Comparison of ENCODE assay signal across 8 cellular contexts in genomic region chr12:101925352-101925751, GRCh38. TPM values are rescaled to one million over a fixed set of nuclear protein-coding genes. Genes with fewer than 3 reads are reported as not detected.
DNase-seq lines count a peak whose midpoint lies in the region; ATAC-seq and TF ChIP-seq lines count a peak whose summit lies in the region.
"Had no signal": no experiment of that assay in that cellular context is flagged by ENCODE, and none has a peak within 500 bp of the region (broad histone marks: within the 10 kb centered on the region; RNA-seq: fewer than 3 reads in every experiment).

No MANE protein-coding gene starts in this region.

- H3K4me3 Mint-ChIP-seq in MCF 10A (ENCODE audit: unreplicated experiment) (no peak overlapping the region), osteocyte (ENCODE audit: unreplicated experiment) (no peak overlapping the region)
- no peak overlapping the region for H3K4me3 Mint-ChIP-seq in activated CD4-positive, alpha-beta memory T cell treated with anti-CD3 and anti-CD28 coated beads, Interleukin-2, amount 10 ng/mL, durations not matched to agents 7 days and 5 days

- H3K9me3 Mint-ChIP-seq in MCF 10A (ENCODE audit: unreplicated experiment) (no peaks in the 10 kb centered on the region), osteocyte (ENCODE audit: unreplicated experiment) (no peaks in the 10 kb centered on the region)
- H3K9me3 Mint-ChIP-seq in activated CD4-positive, alpha-beta memory T cell treated with anti-CD3 and anti-CD28 coated beads, Interleukin-2, amount 10 ng/mL, durations not matched to agents 7 days and 5 days, result peaks cover 2% of the 10 kb centered on the region

- H3K9me3 ChIP-seq in right lobe of liver, result no peaks in the 10 kb centered on the region

- ATAC-seq in right lobe of liver, result peak; percentile 45 to 71 (median 48)

- peak overlapping the region; percentile 77 for H3K27ac Mint-ChIP-seq in MCF 10A (ENCODE audit: low read depth, unreplicated experiment)
- H3K27ac Mint-ChIP-seq in activated CD4-positive, alpha-beta memory T cell treated with anti-CD3 and anti-CD28 coated beads, Interleukin-2, amount 10 ng/mL, durations not matched to agents 7 days and 5 days, result no peak overlapping the region
- H3K27ac Mint-ChIP-seq in osteocyte (ENCODE audit: unreplicated experiment), result no peak overlapping the region

- peak; percentile 91 for DNase-seq in LHCN-M2 (ENCODE audit: low read depth)
- DNase-seq in MCF 10A (ENCODE audit: unreplicated experiment), result peak; percentile 89
- DNase-seq in right lobe of liver, result no peak
- no peak for DNase-seq in activated CD4-positive, alpha-beta memory T cell treated with anti-CD3 and anti-CD28 coated beads, Interleukin-2, amount 10 ng/mL, durations not matched to agents 7 days and 5 days
- DNase-seq in DMS79 treated with DMSO at 0.1 percent for 48 hours (lab: John Stamatoyannopoulos, UW), result no peak
- no peak for DNase-seq in KG1 (lab: John Stamatoyannopoulos, UW)
- no peak for DNase-seq in osteocyte (ENCODE audit: extremely low spot score, unreplicated experiment)
- DNase-seq: central memory CD4-positive, alpha-beta T cell had no signal

- CTCF ChIA-PET in MCF 10A (lab: Yijun Ruan, JAX), result interaction anchor here (0.6 to 0.7 kb wide), 3 partner anchors 28 to 520 kb away, joined by 3 to 8 read pairs (median 3); no protein-coding TSS in a partner anchor
- CTCF ChIA-PET in activated CD4-positive, alpha-beta memory T cell treated with anti-CD3 and anti-CD28 coated beads, Interleukin-2, amount 10 ng/mL, durations not matched to agents 7 days and 5 days (lab: Charles Lee), result no interaction called here

- H3K4me1 Mint-ChIP-seq in MCF 10A (ENCODE audit: insufficient read depth, unreplicated experiment) (peaks cover 16% of the 10 kb centered on the region), osteocyte (ENCODE audit: unreplicated experiment) (no peaks in the 10 kb centered on the region)
- peaks cover 7% of the 10 kb centered on the region for H3K4me1 Mint-ChIP-seq in activated CD4-positive, alpha-beta memory T cell treated with anti-CD3 and anti-CD28 coated beads, Interleukin-2, amount 10 ng/mL, durations not matched to agents 7 days and 5 days

- H3K27ac ChIP-seq in right lobe of liver, result no peak overlapping the region

- no peaks in the 10 kb centered on the region for H3K4me1 ChIP-seq in right lobe of liver

- H3K36me3 Mint-ChIP-seq in MCF 10A (ENCODE audit: insufficient read depth, unreplicated experiment), result no peaks in the 10 kb centered on the region
- no peaks in the 10 kb centered on the region for H3K36me3 Mint-ChIP-seq in activated CD4-positive, alpha-beta memory T cell treated with anti-CD3 and anti-CD28 coated beads, Interleukin-2, amount 10 ng/mL, durations not matched to agents 7 days and 5 days (ENCODE audit: low read depth)
- H3K36me3 Mint-ChIP-seq in osteocyte (ENCODE audit: unreplicated experiment), result no peaks in the 10 kb centered on the region

- H3K4me3 ChIP-seq in right lobe of liver, result no peak overlapping the region

- TF ChIP-seq POLR2A in right lobe of liver (IDR thresholded peaks at IDR 0.05), result no peak

- WGBS in right lobe of liver (ENCODE audit: insufficient coverage, low coverage, low lambda C conversion rate, missing lambda C conversion rate), result no CpG with 5 or more reads among the region's 3 CpGs

- BruUV-seq in MCF 10A (replicated peaks; lab: Mats Ljungman, UMichigan), result no TSS peak

- no peaks in the 10 kb centered on the region for H3K27me3 Mint-ChIP-seq in MCF 10A (ENCODE audit: insufficient read depth, unreplicated experiment)
- H3K27me3 Mint-ChIP-seq in activated CD4-positive, alpha-beta memory T cell treated with anti-CD3 and anti-CD28 coated beads, Interleukin-2, amount 10 ng/mL, durations not matched to agents 7 days and 5 days, result no peaks in the 10 kb centered on the region
- H3K27me3 Mint-ChIP-seq in osteocyte (ENCODE audit: unreplicated experiment), result no peaks in the 10 kb centered on the region

- TF ChIP-seq CTCF in MCF 10A (IDR thresholded peaks at IDR 0.05; ENCODE audit: unreplicated experiment), result no peak
- TF ChIP-seq CTCF in right lobe of liver (IDR thresholded peaks at IDR 0.05), result no peak
- TF ChIP-seq CTCF in osteocyte (IDR thresholded peaks at IDR 0.05), result no peak

- H3K27me3 ChIP-seq in right lobe of liver, result no peaks in the 10 kb centered on the region

- no peaks in the 10 kb centered on the region for H3K36me3 ChIP-seq in right lobe of liver

- intact Hi-C loops in MCF 10A (cut with micrococcal nuclease) (no loop called here), right lobe of liver (cut with DNase I) (no loop called here)

- POLR2A ChIA-PET in MCF 10A (lab: Yijun Ruan, JAX), result interaction anchor here (0.9 to 1.2 kb wide), 2 partner anchors 11 to 25 kb away, joined by 3 to 4 read pairs; no protein-coding TSS in a partner anchor
- POLR2A ChIA-PET in activated CD4-positive, alpha-beta memory T cell treated with anti-CD3 and anti-CD28 coated beads, Interleukin-2, amount 10 ng/mL, durations not matched to agents 7 days and 5 days (lab: Charles Lee), result no interaction called here

RNA-seq across cellular contexts. Expression of gene DRAM1, which starts 48.0 kb away (rescaled TPM):
- total RNA-seq in LHCN-M2 (2014; rRNA removed) (7.7 and 10.4 TPM in 2 replicates), MCF 10A (2022) (8.7 and 10.1 TPM in 2 replicates), right lobe of liver (10 to 100 TPM in 1 of 6 experiments, 1 to 10 TPM in 5; 2.2 to 11.3 (median 4.3) TPM), osteocyte (18.2 and 20.0 TPM in 2 replicates)
- polyA plus RNA-seq in LHCN-M2 (2012), result 12.8 TPM
- total RNA-seq in activated CD4-positive, alpha-beta memory T cell treated with anti-CD3 and anti-CD28 coated beads, Interleukin-2, amount 10 ng/mL, durations not matched to agents 7 days and 5 days, result 1 to 10 TPM; 4.0 TPM

Comparison
In these comparisons a context has a peak if more than half of its experiments do, and no peak if none do; other contexts are left out.
1. DNase-seq: peak in LHCN-M2 (single experiment) and MCF 10A (single experiment); none in right lobe of liver (0 of 3), activated CD4-positive, alpha-beta memory T cell treated with anti-CD3 and anti-CD28 coated beads, Interleukin-2, amount 10 ng/mL, durations not matched to agents 7 days and 5 days (single experiment), DMS79 treated with DMSO at 0.1 percent for 48 hours (single experiment), KG1 (single experiment) and osteocyte (single experiment).